In the genomic region with DNA sequence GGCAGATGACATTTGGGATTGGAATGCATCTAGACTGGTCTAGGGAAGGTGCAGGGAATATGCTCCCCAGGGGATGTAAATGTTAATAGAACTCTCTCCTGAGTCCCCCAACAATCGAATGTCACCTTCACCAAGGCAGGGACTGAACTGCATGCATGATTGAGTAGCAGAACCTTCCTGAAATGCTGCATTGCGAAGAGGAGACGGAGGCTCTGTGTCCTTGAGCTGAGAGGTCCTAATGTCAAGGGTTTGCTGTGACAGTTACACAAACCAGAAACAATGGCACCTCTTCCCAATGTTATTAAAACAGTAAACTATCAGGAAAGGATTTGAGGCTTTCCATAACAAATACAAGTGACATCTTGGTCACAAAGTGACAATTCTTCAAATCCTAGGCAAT, we compare ENCODE assay signal across 14 cellular contexts.
DNase-seq lines count a peak whose midpoint lies in the region; ATAC-seq, FAIRE-seq and TF ChIP-seq lines count a peak whose summit lies in the region.
"Had no signal": no experiment of that assay in that cellular context is flagged by ENCODE, and none has a peak within 500 bp of the region (broad histone marks: within the 10 kb centered on the region; RNA-seq: fewer than 3 reads in every experiment).

No MANE protein-coding gene starts in this region.

- peak; percentile 47 for FAIRE-seq in GM18507 (lab: Jason Lieb, UNC)

- TF ChIP-seq CTCF in nephron progenitor cell (IDR thresholded peaks at IDR 0.05) = no peak

- ATAC-seq in activated CD8-positive, alpha-beta memory T cell treated with anti-CD3 and anti-CD28 coated beads, Interleukin-2, amount 10 ng/mL, durations not matched to agents 7 days and 5 days = no peak
- ATAC-seq in HG02973 (IDR thresholded peaks at IDR 0.05; ENCODE audit: unreplicated experiment) = no peak
- ATAC-seq: GM23338 had no signal

- H3K27ac Mint-ChIP-seq in activated CD8-positive, alpha-beta memory T cell treated with anti-CD3 and anti-CD28 coated beads, Interleukin-2, amount 10 ng/mL, durations not matched to agents 7 days and 5 days = peak overlapping the region; percentile 80
- peak overlapping the region; percentile 80 for H3K27ac Mint-ChIP-seq in activated CD4-positive, alpha-beta memory T cell treated with anti-CD3 and anti-CD28 coated beads, Interleukin-2, amount 10 ng/mL, durations not matched to agents 7 days and 5 days
- peak overlapping the region; percentile 57 for H3K27ac Mint-ChIP-seq in nephron progenitor cell
- H3K27ac Mint-ChIP-seq: GM23338 had no signal

- POLR2A ChIA-PET in activated CD4-positive, alpha-beta memory T cell treated with anti-CD3 and anti-CD28 coated beads, Interleukin-2, amount 10 ng/mL, durations not matched to agents 7 days and 5 days (lab: Charles Lee) = interaction anchor here (1.3 to 2.5 kb wide), 2 partner anchors 11 to 117 kb away, joined by 7 to 15 read pairs; a partner anchor contains a TSS

- CTCF ChIA-PET in activated CD8-positive, alpha-beta memory T cell treated with anti-CD3 and anti-CD28 coated beads, Interleukin-2, amount 10 ng/mL, durations not matched to agents 7 days and 5 days (lab: Charles Lee) = interaction anchor here (1.2 kb wide), 2 partner anchors 11 to 14 kb away, joined by 4 to 9 read pairs; no protein-coding TSS in a partner anchor
- CTCF ChIA-PET in activated CD4-positive, alpha-beta memory T cell treated with anti-CD3 and anti-CD28 coated beads, Interleukin-2, amount 10 ng/mL, durations not matched to agents 7 days and 5 days (lab: Charles Lee) = interaction anchor here (1.2 to 1.3 kb wide), 2 partner anchors 11 to 13 kb away, joined by 4 to 6 read pairs; no protein-coding TSS in a partner anchor

- no peaks in the 10 kb centered on the region for H3K36me3 Mint-ChIP-seq in activated CD8-positive, alpha-beta memory T cell treated with anti-CD3 and anti-CD28 coated beads, Interleukin-2, amount 10 ng/mL, durations not matched to agents 7 days and 5 days
- no peaks in the 10 kb centered on the region for H3K36me3 Mint-ChIP-seq in activated CD4-positive, alpha-beta memory T cell treated with anti-CD3 and anti-CD28 coated beads, Interleukin-2, amount 10 ng/mL, durations not matched to agents 7 days and 5 days (ENCODE audit: low read depth)
- H3K36me3 Mint-ChIP-seq in nephron progenitor cell (ENCODE audit: low read depth) = no peaks in the 10 kb centered on the region
- H3K36me3 Mint-ChIP-seq: CD14-positive monocyte had no signal

- H3K4me1 Mint-ChIP-seq in activated CD8-positive, alpha-beta memory T cell treated with anti-CD3 and anti-CD28 coated beads, Interleukin-2, amount 10 ng/mL, durations not matched to agents 7 days and 5 days = peaks cover 21% of the 10 kb centered on the region
- peaks cover 27% of the 10 kb centered on the region for H3K4me1 Mint-ChIP-seq in activated CD4-positive, alpha-beta memory T cell treated with anti-CD3 and anti-CD28 coated beads, Interleukin-2, amount 10 ng/mL, durations not matched to agents 7 days and 5 days
- peaks cover 20% of the 10 kb centered on the region for H3K4me1 Mint-ChIP-seq in nephron progenitor cell

- no peak overlapping the region for H3K4me3 Mint-ChIP-seq in activated CD8-positive, alpha-beta memory T cell treated with anti-CD3 and anti-CD28 coated beads, Interleukin-2, amount 10 ng/mL, durations not matched to agents 7 days and 5 days
- no peak overlapping the region for H3K4me3 Mint-ChIP-seq in activated CD4-positive, alpha-beta memory T cell treated with anti-CD3 and anti-CD28 coated beads, Interleukin-2, amount 10 ng/mL, durations not matched to agents 7 days and 5 days
- H3K4me3 Mint-ChIP-seq in nephron progenitor cell = no peak overlapping the region
- H3K4me3 Mint-ChIP-seq: GM23338 had no signal

- H3K27me3 Mint-ChIP-seq in activated CD8-positive, alpha-beta memory T cell treated with anti-CD3 and anti-CD28 coated beads, Interleukin-2, amount 10 ng/mL, durations not matched to agents 7 days and 5 days = no peaks in the 10 kb centered on the region
- H3K27me3 Mint-ChIP-seq in activated CD4-positive, alpha-beta memory T cell treated with anti-CD3 and anti-CD28 coated beads, Interleukin-2, amount 10 ng/mL, durations not matched to agents 7 days and 5 days = no peaks in the 10 kb centered on the region
- peaks cover 16% of the 10 kb centered on the region for H3K27me3 Mint-ChIP-seq in nephron progenitor cell (ENCODE audit: low read depth, poor library complexity)

- DNase-seq in activated CD8-positive, alpha-beta memory T cell treated with anti-CD3 and anti-CD28 coated beads, Interleukin-2, amount 10 ng/mL, durations not matched to agents 7 days and 5 days = no peak
- DNase-seq in activated CD8-positive, alpha-beta memory T cell treated with anti-CD3 and anti-CD28 coated beads for 24 hours = no peak
- DNase-seq in GM18507 (ENCODE audit: extremely low spot score, insufficient read length, low read depth) = no peak
- no peak for DNase-seq in activated CD4-positive, alpha-beta memory T cell treated with anti-CD3 and anti-CD28 coated beads, Interleukin-2, amount 10 ng/mL, durations not matched to agents 7 days and 5 days
- DNase-seq in nephron progenitor cell = no peak
- DNase-seq in NCI-H1092 (lab: John Stamatoyannopoulos, UW) = no peak
- DNase-seq: Calu3, NCI-H1436 treated with DMSO at 0.1 percent for 48 hours, NCI-H2081 treated with DMSO at 0.1 percent for 48 hours, NCI-H2227 treated with DMSO at 0.1 percent for 48 hours, NCI-H526 treated with DMSO at 0.1 percent for 48 hours had no signal

- H3K9me3 Mint-ChIP-seq in activated CD8-positive, alpha-beta memory T cell treated with anti-CD3 and anti-CD28 coated beads, Interleukin-2, amount 10 ng/mL, durations not matched to agents 7 days and 5 days (ENCODE audit: low read depth) = no peaks in the 10 kb centered on the region
- H3K9me3 Mint-ChIP-seq in activated CD4-positive, alpha-beta memory T cell treated with anti-CD3 and anti-CD28 coated beads, Interleukin-2, amount 10 ng/mL, durations not matched to agents 7 days and 5 days = no peaks in the 10 kb centered on the region
- H3K9me3 Mint-ChIP-seq in nephron progenitor cell = no peaks in the 10 kb centered on the region
